In genomic region chr2:219560893-219561178, GRCh38 we compare ENCODE assay signal across 17 cellular contexts. TPM values are rescaled to one million over a fixed set of nuclear protein-coding genes. Genes with fewer than 3 reads are reported as not detected.
A peak's percentile ranks its signal among the peaks of the same experiment; 100 is the strongest.
DNase-seq lines count a peak whose midpoint lies in the region; ATAC-seq, FAIRE-seq and TF ChIP-seq lines count a peak whose summit lies in the region.
"Had no signal": no experiment of that assay in that cellular context is flagged by ENCODE, and none has a peak within 500 bp of the region (broad histone marks: within the 10 kb centered on the region; RNA-seq: fewer than 3 reads in every experiment).

No MANE protein-coding gene starts in this region.

- FAIRE-seq in K562 (lab: Jason Lieb, UNC): no peak

- H3K27ac Mint-ChIP-seq in Caco-2 (ENCODE audit: unreplicated experiment): peak overlapping the region; percentile 64

- no peak for TF ChIP-seq RAD21 in K562 (CRISPR knock-in tag; conservative IDR thresholded peaks at IDR 0.05 in 1 of 2, IDR thresholded peaks at IDR 0.05 in 1 of 2)

- H3K4me3 ChIP-seq in Caco-2 (ENCODE audit: low read depth, low read length) (no peak overlapping the region), K562 (no peak overlapping the region), mesendoderm (ENCODE audit: low read length) (no peak overlapping the region), smooth muscle cell (no peak overlapping the region)
- H3K4me3 ChIP-seq: Peyer's patch had no signal

- H3K56ac ChIP-seq in mesendoderm (ENCODE audit: low read length): peak overlapping the region; percentile 66

- no peaks in the 10 kb centered on the region for H3K79me1 ChIP-seq in mesendoderm (ENCODE audit: low read length)

- H3K9me3 Mint-ChIP-seq in Caco-2 (ENCODE audit: unreplicated experiment): no peaks in the 10 kb centered on the region

- peaks cover 25% of the 10 kb centered on the region for H3K4me1 ChIP-seq in Caco-2
- H3K4me1 ChIP-seq in K562 (replicated peaks in 1 of 2; ENCODE audit: control insufficient read depth in 2 of 2, insufficient read depth in 2 of 2, low read length in 2 of 2): peaks cover 2 to 44% of the 10 kb centered on the region in 2 experiments; a peak in 3 of 5 replicates
- H3K4me1 ChIP-seq in mesendoderm (ENCODE audit: control insufficient read depth, low read depth, low read length): peaks cover 12% of the 10 kb centered on the region
- no peaks in the 10 kb centered on the region for H3K4me1 ChIP-seq in smooth muscle cell (ENCODE audit: low read depth)
- H3K4me1 ChIP-seq: Peyer's patch had no signal

- no peaks in the 10 kb centered on the region for H3F3A ChIP-seq in smooth muscle cell (ENCODE audit: low read depth)

- no peaks in the 10 kb centered on the region for H3K9me3 ChIP-seq in Caco-2
- H3K9me3 ChIP-seq in K562 (replicated peaks; ENCODE audit: control insufficient read depth, insufficient read depth, low read depth, low read length): no peaks in the 10 kb centered on the region
- no peaks in the 10 kb centered on the region for H3K9me3 ChIP-seq in smooth muscle cell (replicated peaks; ENCODE audit: low read depth)
- H3K9me3 ChIP-seq: Peyer's patch had no signal

- no peak for TF ChIP-seq EP300 in K562 (IDR thresholded peaks at IDR 0.05; ENCODE audit: low read length)

- no peak overlapping the region for H3K18ac ChIP-seq in mesendoderm (ENCODE audit: low read length)

- peaks cover 15% of the 10 kb centered on the region for H3K4me1 Mint-ChIP-seq in Caco-2 (ENCODE audit: low read depth, unreplicated experiment)

- WGBS in K562 (ENCODE audit: insufficient coverage, low coverage, missing lambda C conversion rate): 40% methylated on average over 3 of the region's 3 CpGs
- no CpG with 5 or more reads among the region's 3 CpGs for WGBS in mesendoderm (ENCODE audit: extremely low coverage, insufficient coverage, low lambda C conversion rate)
- WGBS in smooth muscle cell (ENCODE audit: low lambda C conversion rate): 96% methylated on average over 3 of the region's 3 CpGs

- TF ChIP-seq CTCF in Caco-2 (IDR thresholded peaks at IDR 0.05; ENCODE audit: insufficient read depth in 1 of 2, low read depth in 1 of 2, low read length in 1 of 2, severe bottlenecking in 1 of 2, unreplicated experiment in 1 of 2) (no peak), K562 (IDR thresholded peaks at IDR 0.05 in 2 of 3, conservative IDR thresholded peaks at IDR 0.05 in 1 of 3; ENCODE audit: insufficient read depth in 2 of 3, low read depth in 1 of 3, low read length in 3 of 3) (no peak), smooth muscle cell (IDR thresholded peaks at IDR 0.05; ENCODE audit: borderline replicate concordance, insufficient read depth, poor library complexity, severe bottlenecking) (no peak)

- TF ChIP-seq POLR2A in K562 (conservative IDR thresholded peaks at IDR 0.05): no peak

- no peak overlapping the region for H3K4ac ChIP-seq in mesendoderm (ENCODE audit: low read depth, low read length)

- H3K27ac ChIP-seq in K562 (ENCODE audit: extremely low read depth, low read depth, low read length) (no peak overlapping the region), mesendoderm (ENCODE audit: low read depth, low read length) (peak overlapping the region; percentile 53), smooth muscle cell (ENCODE audit: low read depth) (no peak overlapping the region)
- H3K27ac ChIP-seq: HL-60, Peyer's patch had no signal

- no peak overlapping the region for H3K4me3 Mint-ChIP-seq in Caco-2 (ENCODE audit: unreplicated experiment)

- intact Hi-C loops in Caco-2 (cut with micrococcal nuclease; ENCODE audit: unreplicated experiment) (loop anchor here (5.0 kb wide), 1 partner anchor 36 kb away; the partner anchor contains the start of gene STK11IP), K562 (cut with micrococcal nuclease) (loop anchor here (5.0 kb wide), 1 partner anchor 36 kb away; the partner anchor contains the start of gene STK11IP)

- no TSS peak for BruUV-seq in Caco-2 (replicated peaks; lab: Mats Ljungman, UMichigan)
- BruUV-seq in K562 (replicated peaks; lab: Mats Ljungman, UMichigan): no TSS peak

- H3K9ac ChIP-seq in K562 (ENCODE audit: insufficient read depth in 1 of 2, low read depth in 2 of 2, low read length in 2 of 2): no peak overlapping the region
- peak overlapping the region; percentile 12 for H3K9ac ChIP-seq in mesendoderm (ENCODE audit: low read length)
- H3K9ac ChIP-seq in smooth muscle cell (ENCODE audit: low read depth): no peak overlapping the region

- H4K8ac ChIP-seq in mesendoderm (ENCODE audit: low read depth, low read length): no peak overlapping the region

- H2AK5ac ChIP-seq in mesendoderm (ENCODE audit: low read length): no peak overlapping the region

- no peak overlapping the region for H2BK15ac ChIP-seq in mesendoderm (replicated peaks; ENCODE audit: low read depth)

- H2BK5ac ChIP-seq in mesendoderm (ENCODE audit: low read length): no peak overlapping the region

- H3K27me3 Mint-ChIP-seq in Caco-2 (ENCODE audit: insufficient read depth, unreplicated experiment): no peaks in the 10 kb centered on the region

- H4K20me1 ChIP-seq in K562 (replicated peaks; ENCODE audit: control insufficient read depth, insufficient read depth, low read length) (no peaks in the 10 kb centered on the region), smooth muscle cell (ENCODE audit: low read depth) (no peaks in the 10 kb centered on the region)

- in situ Hi-C loops in K562 (cut with MboI): no loop called here

- H3K36me3 Mint-ChIP-seq in Caco-2 (ENCODE audit: insufficient read depth, unreplicated experiment): peaks cover 13% of the 10 kb centered on the region

- POLR2A ChIA-PET in Caco-2 (lab: Charles Lee): interaction anchor here (0.9 to 1.5 kb wide), 3 partner anchors 8 to 37 kb away, joined by 3 to 6 read pairs (median 3); partner anchors contain the start of genes OBSL1 and STK11IP
- POLR2A ChIA-PET in K562 (lab: Yijun Ruan, JAX): interaction anchor here (0.6 to 3.6 kb wide), 2 partner anchors 9 to 189 kb away, joined by 3 to 16 read pairs; no protein-coding TSS in a partner anchor

- no peak overlapping the region for H4K5ac ChIP-seq in mesendoderm (ENCODE audit: low read length)

- no peak overlapping the region for H2AFZ ChIP-seq in K562 (ENCODE audit: low read depth, low read length)
- H2AFZ ChIP-seq in smooth muscle cell (ENCODE audit: low read depth): no peak overlapping the region

- H3K4me2 ChIP-seq in K562 (ENCODE audit: insufficient read depth, low read length) (no peak overlapping the region), mesendoderm (ENCODE audit: low read length) (no peak overlapping the region), smooth muscle cell (no peak overlapping the region)

- H3K23ac ChIP-seq in mesendoderm (ENCODE audit: low read length): peak overlapping the region; percentile 12

- H3K79me2 ChIP-seq in K562 (ENCODE audit: control insufficient read depth, insufficient read depth, low read length): no peaks in the 10 kb centered on the region
- no peaks in the 10 kb centered on the region for H3K79me2 ChIP-seq in mesendoderm (ENCODE audit: control insufficient read depth, insufficient read depth, low read length)
- no peaks in the 10 kb centered on the region for H3K79me2 ChIP-seq in smooth muscle cell (ENCODE audit: low read depth)

- no peaks in the 10 kb centered on the region for H3K9me1 ChIP-seq in K562 (ENCODE audit: control insufficient read depth, insufficient read depth, low read length)

- ATAC-seq in HG03432 (IDR thresholded peaks at IDR 0.05; ENCODE audit: unreplicated experiment) (peak; percentile 5), K562 (peak; percentile 8), HG03175 (IDR thresholded peaks at IDR 0.05; ENCODE audit: unreplicated experiment) (no peak)

- CTCF ChIA-PET in Caco-2 (lab: Charles Lee) (interaction anchor here (1.4 to 3.4 kb wide), 7 partner anchors 8 to 129 kb away, joined by 3 to 19 read pairs (median 8); partner anchors contain the start of genes CHPF, OBSL1 and TMEM198), K562 (lab: Yijun Ruan, JAX; ENCODE audit: low intra/inter-chr PET ratio) (no interaction called here)

- H2BK120ac ChIP-seq in mesendoderm (ENCODE audit: low read depth, low read length): no peak overlapping the region

- no peaks in the 10 kb centered on the region; the same call in 1 of the 2 replicates for H3K27me3 ChIP-seq in Caco-2 (replicated peaks; ENCODE audit: control insufficient read depth, insufficient read depth, low read length)
- H3K27me3 ChIP-seq in K562 (ENCODE audit: control insufficient read depth in 2 of 2, insufficient read depth in 2 of 2, low read length in 2 of 2): peaks cover 0 to 8% of the 10 kb centered on the region in 2 experiments; a peak in 3 of 5 replicates
- H3K27me3 ChIP-seq in mesendoderm (ENCODE audit: insufficient read depth, low read length, poor library complexity): no peaks in the 10 kb centered on the region
- H3K27me3 ChIP-seq in smooth muscle cell (ENCODE audit: low read depth): no peaks in the 10 kb centered on the region
- H3K27me3 ChIP-seq: Peyer's patch had no signal

- DNase-seq in Caco-2: no peak
- no peak for DNase-seq in K562 (ENCODE audit: extremely low read depth in 1 of 4, low spot score in 3 of 4)
- DNase-seq in mesendoderm: no peak
- no peak for DNase-seq in NCI-H2227 (lab: John Stamatoyannopoulos, UW; ENCODE audit: unreplicated experiment)
- DNase-seq in NCI-H187 (lab: John Stamatoyannopoulos, UW): no peak
- no peak for DNase-seq in smooth muscle cell (lab: John Stamatoyannopoulos, UW; ENCODE audit: unreplicated experiment)
- DNase-seq: C1 segment of cervical spinal cord, HCEC 1CT, KG1, NCI-H1436 treated with DMSO at 0.1 percent for 48 hours, NCI-H2081, NCI-H524 had no signal

- H3K36me3 ChIP-seq in Caco-2 (ENCODE audit: control insufficient read depth, insufficient read depth, low read length) (no peaks in the 10 kb centered on the region), K562 (ENCODE audit: control insufficient read depth, insufficient read depth, low read length) (no peaks in the 10 kb centered on the region), mesendoderm (ENCODE audit: control insufficient read depth, insufficient read depth, low read length) (no peaks in the 10 kb centered on the region), smooth muscle cell (ENCODE audit: low read depth) (no peaks in the 10 kb centered on the region)
- H3K36me3 ChIP-seq: Peyer's patch had no signal

RNA-seq across cellular contexts. Expression of gene OBSL1, which starts 10.5 kb away (rescaled TPM):
- total RNA-seq in Caco-2 (2022): 56.2 and 57.6 TPM in 2 replicates
- total RNA-seq in K562 (2011; cell fraction: chromatin; rRNA removed; ENCODE audit: low replicate concordance): 21.4 and 68.9 TPM in 2 replicates
- total RNA-seq in K562 (2011; cell fraction: nucleolus; rRNA removed): 49.9 and 55.4 TPM in 2 replicates
- total RNA-seq in K562 (2011; cell fraction: nucleoplasm; rRNA removed): 22.7 and 27.9 TPM in 2 replicates
- total RNA-seq in K562 (2014; rRNA removed): 14.9 and 19.2 TPM in 2 replicates
- 2.5 and 3.0 TPM in 2 replicates for total RNA-seq in K562 (2014; rRNA removed; fragmentation: Illumina TruSeq; extraction: Trizol)
- 8.6 and 9.6 TPM in 2 replicates for total RNA-seq in K562 (2015; rRNA removed; fragmentation: Illumina TruSeq; extraction: Trizol)
- total RNA-seq in K562 (2021): 24.5 and 26.6 TPM in 2 replicates
- 10.2 and 14.7 TPM in 2 replicates for polyA plus RNA-seq in K562 (2011; rRNA removed)
- polyA plus RNA-seq in K562 (2011; cell fraction: cytosol; rRNA removed): 9.2 and 21.4 TPM in 2 replicates
- 91.1 and 133 TPM in 2 replicates for polyA plus RNA-seq in K562 (2011; cell fraction: nucleus; rRNA removed)
- 27.0 and 40.4 TPM in 2 replicates for polyA plus RNA-seq in K562 (2012)
- polyA plus RNA-seq in K562 (2014; fragmentation: Illumina TruSeq; extraction: Trizol): 6.8 and 12.6 TPM in 2 replicates
- 1 to 10 TPM; 1.2 to 1.9 TPM for polyA plus RNA-seq in K562 (2014; fragmentation: Nextera tagmentation; extraction: Ambion mirVana)
- polyA plus RNA-seq in K562 (2014; rRNA removed): 19.3 and 19.8 TPM in 2 replicates
- 6.2 and 8.2 TPM in 2 replicates for polyA minus RNA-seq in K562 (2011; rRNA and poly(A)+ RNA removed)
- 14.2 and 18.7 TPM in 2 replicates for polyA minus RNA-seq in K562 (2011; cell fraction: cytosol; rRNA and poly(A)+ RNA removed)
- 17.0 and 18.6 TPM in 2 replicates for polyA minus RNA-seq in K562 (2011; cell fraction: nucleus; rRNA and poly(A)+ RNA removed)
- polyA plus RNA-seq in mesendoderm (2013, experiment 1 of 2): 51.2 TPM
- 51.9 TPM for polyA plus RNA-seq in mesendoderm (2013, experiment 2 of 2)
- total RNA-seq in smooth muscle cell: 47.1 and 71.9 TPM in 2 replicates
- 51.1 and 67.9 TPM in 2 replicates for polyA plus RNA-seq in smooth muscle cell

RNA-seq across cellular contexts. Expression of gene INHA, which starts 11.3 kb away (rescaled TPM):
- total RNA-seq in Caco-2 (2022) (1.5 TPM in 2 replicates), K562 (2014; rRNA removed) (1.1 and 1.3 TPM in 2 replicates), K562 (2014; rRNA removed; fragmentation: Illumina TruSeq; extraction: Trizol) (0.11 and 0.13 TPM in 2 replicates), K562 (2015; rRNA removed; fragmentation: Illumina TruSeq; extraction: Trizol) (0.40 and 0.41 TPM in 2 replicates), K562 (2021) (0.51 and 0.71 TPM in 2 replicates), smooth muscle cell (2.4 and 4.0 TPM in 2 replicates)
- 0.56 and 0.93 TPM in 2 replicates for total RNA-seq in K562 (2011; cell fraction: chromatin; rRNA removed; ENCODE audit: low replicate concordance)
- 0.79 and 1.0 TPM in 2 replicates for total RNA-seq in K562 (2011; cell fraction: nucleolus; rRNA removed)
- 0.84 and 1.1 TPM in 2 replicates for total RNA-seq in K562 (2011; cell fraction: nucleoplasm; rRNA removed)
- polyA plus RNA-seq in K562 (2011; rRNA removed) (0.61 and 0.72 TPM in 2 replicates), K562 (2014; fragmentation: Illumina TruSeq; extraction: Trizol) (0.36 and 0.61 TPM in 2 replicates), K562 (2014; fragmentation: Nextera tagmentation; extraction: Ambion mirVana) (under 1 TPM; 0.07 TPM), K562 (2014; rRNA removed) (0.90 and 1.9 TPM in 2 replicates), smooth muscle cell (4.3 and 16.7 TPM in 2 replicates)
- 1.0 and 3.8 TPM in 2 replicates for polyA plus RNA-seq in K562 (2011; cell fraction: cytosol; rRNA removed)
- 3.8 and 4.3 TPM in 2 replicates for polyA plus RNA-seq in K562 (2011; cell fraction: nucleus; rRNA removed)
- polyA plus RNA-seq in K562 (2012): 0.68 and 1.8 TPM in 2 replicates
- 0.14 and 0.15 TPM in 2 replicates for polyA minus RNA-seq in K562 (2011; rRNA and poly(A)+ RNA removed)
- not detected in 2 replicates for polyA minus RNA-seq in K562 (2011; cell fraction: cytosol; rRNA and poly(A)+ RNA removed)
- polyA minus RNA-seq in K562 (2011; cell fraction: nucleus; rRNA and poly(A)+ RNA removed): 0.33 and 0.40 TPM in 2 replicates
- 0.84 TPM for polyA plus RNA-seq in mesendoderm (2013, experiment 1 of 2)
- polyA plus RNA-seq in mesendoderm (2013, experiment 2 of 2): 0.85 TPM
- total RNA-seq: A673, Peyer's patch had no signal

RNA-seq across cellular contexts. Expression of gene TMEM198, which starts 17.0 kb away (rescaled TPM):
- total RNA-seq in Caco-2 (2022): 8.5 and 9.1 TPM in 2 replicates
- 1.3 and 5.0 TPM in 2 replicates for total RNA-seq in K562 (2011; cell fraction: chromatin; rRNA removed; ENCODE audit: low replicate concordance)
- total RNA-seq in K562 (2011; cell fraction: nucleolus; rRNA removed): 4.3 and 6.5 TPM in 2 replicates
- total RNA-seq in K562 (2011; cell fraction: nucleoplasm; rRNA removed): 3.1 and 3.4 TPM in 2 replicates
- 1.1 and 2.5 TPM in 2 replicates for total RNA-seq in K562 (2014; rRNA removed)
- 0.38 and 0.47 TPM in 2 replicates for total RNA-seq in K562 (2014; rRNA removed; fragmentation: Illumina TruSeq; extraction: Trizol)
- 0.98 and 1.1 TPM in 2 replicates for total RNA-seq in K562 (2015; rRNA removed; fragmentation: Illumina TruSeq; extraction: Trizol)
- total RNA-seq in K562 (2021): 2.4 and 3.8 TPM in 2 replicates
- 1.1 and 2.2 TPM in 2 replicates for polyA plus RNA-seq in K562 (2011; rRNA removed)
- 2.6 and 3.9 TPM in 2 replicates for polyA plus RNA-seq in K562 (2011; cell fraction: cytosol; rRNA removed)
- 19.4 and 26.1 TPM in 2 replicates for polyA plus RNA-seq in K562 (2011; cell fraction: nucleus; rRNA removed)
- polyA plus RNA-seq in K562 (2012): 2.1 and 3.5 TPM in 2 replicates
- polyA plus RNA-seq in K562 (2014; fragmentation: Illumina TruSeq; extraction: Trizol): 1.0 and 1.3 TPM in 2 replicates
- polyA plus RNA-seq in K562 (2014; fragmentation: Nextera tagmentation; extraction: Ambion mirVana): under 1 TPM; 0.03 TPM
- polyA plus RNA-seq in K562 (2014; rRNA removed): 2.5 and 2.7 TPM in 2 replicates
- 0.36 and 0.81 TPM in 2 replicates for polyA minus RNA-seq in K562 (2011; rRNA and poly(A)+ RNA removed)
- 0.95 and 1.0 TPM in 2 replicates for polyA minus RNA-seq in K562 (2011; cell fraction: cytosol; rRNA and poly(A)+ RNA removed)
- 1.5 and 1.7 TPM in 2 replicates for polyA minus RNA-seq in K562 (2011; cell fraction: nucleus; rRNA and poly(A)+ RNA removed)
- polyA plus RNA-seq in mesendoderm (2013, experiment 1 of 2): 3.7 TPM
- 3.7 TPM for polyA plus RNA-seq in mesendoderm (2013, experiment 2 of 2)
- total RNA-seq in smooth muscle cell: 3.3 and 6.9 TPM in 2 replicates
- 3.3 and 8.5 TPM in 2 replicates for polyA plus RNA-seq in smooth muscle cell

RNA-seq across cellular contexts. Expression of gene CHPF, which starts 17.2 kb away (rescaled TPM):
- 26.4 and 27.3 TPM in 2 replicates for total RNA-seq in Caco-2 (2022)
- 9.1 and 46.2 TPM in 2 replicates for total RNA-seq in K562 (2011; cell fraction: chromatin; rRNA removed; ENCODE audit: low replicate concordance)
- 74.1 and 96.4 TPM in 2 replicates for total RNA-seq in K562 (2011; cell fraction: nucleolus; rRNA removed)
- 36.0 and 36.5 TPM in 2 replicates for total RNA-seq in K562 (2011; cell fraction: nucleoplasm; rRNA removed)
- 57.2 and 67.6 TPM in 2 replicates for total RNA-seq in K562 (2014; rRNA removed)
- total RNA-seq in K562 (2014; rRNA removed; fragmentation: Illumina TruSeq; extraction: Trizol): 1.5 and 2.0 TPM in 2 replicates
- 7.9 and 9.0 TPM in 2 replicates for total RNA-seq in K562 (2015; rRNA removed; fragmentation: Illumina TruSeq; extraction: Trizol)
- total RNA-seq in K562 (2021): 40.1 and 41.1 TPM in 2 replicates
- 9.9 and 14.8 TPM in 2 replicates for polyA plus RNA-seq in K562 (2011; rRNA removed)
- 22.8 and 80.8 TPM in 2 replicates for polyA plus RNA-seq in K562 (2011; cell fraction: cytosol; rRNA removed)
- polyA plus RNA-seq in K562 (2011; cell fraction: nucleus; rRNA removed): 25.6 and 44.2 TPM in 2 replicates
- polyA plus RNA-seq in K562 (2012): 22.4 and 47.7 TPM in 2 replicates
- polyA plus RNA-seq in K562 (2014; fragmentation: Illumina TruSeq; extraction: Trizol): 2.6 and 11.5 TPM in 2 replicates
- under 1 TPM; 0.15 to 0.35 TPM for polyA plus RNA-seq in K562 (2014; fragmentation: Nextera tagmentation; extraction: Ambion mirVana)
- 31.8 and 32.1 TPM in 2 replicates for polyA plus RNA-seq in K562 (2014; rRNA removed)
- polyA minus RNA-seq in K562 (2011; rRNA and poly(A)+ RNA removed): 3.4 and 5.3 TPM in 2 replicates
- 25.0 and 30.2 TPM in 2 replicates for polyA minus RNA-seq in K562 (2011; cell fraction: cytosol; rRNA and poly(A)+ RNA removed)
- polyA minus RNA-seq in K562 (2011; cell fraction: nucleus; rRNA and poly(A)+ RNA removed): 24.2 and 27.0 TPM in 2 replicates
- polyA plus RNA-seq in mesendoderm (2013, experiment 1 of 2): 50.4 TPM
- polyA plus RNA-seq in mesendoderm (2013, experiment 2 of 2): 50.4 TPM
- 141 and 156 TPM in 2 replicates for total RNA-seq in smooth muscle cell
- 319 and 344 TPM in 2 replicates for polyA plus RNA-seq in smooth muscle cell

RNA-seq across cellular contexts. Expression of gene STK11IP, which starts 36.8 kb away (rescaled TPM):
- 21.7 and 24.3 TPM in 2 replicates for total RNA-seq in Caco-2 (2022)
- 27.6 and 95.1 TPM in 2 replicates for total RNA-seq in K562 (2011; cell fraction: chromatin; rRNA removed; ENCODE audit: low replicate concordance)
- 56.0 and 75.7 TPM in 2 replicates for total RNA-seq in K562 (2011; cell fraction: nucleolus; rRNA removed)
- 40.2 and 44.7 TPM in 2 replicates for total RNA-seq in K562 (2011; cell fraction: nucleoplasm; rRNA removed)
- 8.5 and 10.3 TPM in 2 replicates for total RNA-seq in K562 (2014; rRNA removed)
- total RNA-seq in K562 (2014; rRNA removed; fragmentation: Illumina TruSeq; extraction: Trizol): 3.3 TPM in 2 replicates
- total RNA-seq in K562 (2015; rRNA removed; fragmentation: Illumina TruSeq; extraction: Trizol): 5.6 and 6.5 TPM in 2 replicates
- 20.6 and 21.7 TPM in 2 replicates for total RNA-seq in K562 (2021)
- polyA plus RNA-seq in K562 (2011; rRNA removed): 4.7 and 14.4 TPM in 2 replicates
- polyA plus RNA-seq in K562 (2011; cell fraction: cytosol; rRNA removed): 5.6 and 6.8 TPM in 2 replicates
- 89.3 and 106 TPM in 2 replicates for polyA plus RNA-seq in K562 (2011; cell fraction: nucleus; rRNA removed)
- polyA plus RNA-seq in K562 (2012): 14.2 TPM in 2 replicates
- polyA plus RNA-seq in K562 (2014; fragmentation: Illumina TruSeq; extraction: Trizol): 7.3 and 10.6 TPM in 2 replicates
- polyA plus RNA-seq in K562 (2014; fragmentation: Nextera tagmentation; extraction: Ambion mirVana): under 1 TPM; 0.52 to 0.89 TPM
- polyA plus RNA-seq in K562 (2014; rRNA removed): 9.0 and 12.6 TPM in 2 replicates
- 5.2 and 5.4 TPM in 2 replicates for polyA minus RNA-seq in K562 (2011; rRNA and poly(A)+ RNA removed)
- polyA minus RNA-seq in K562 (2011; cell fraction: cytosol; rRNA and poly(A)+ RNA removed): 9.6 and 10.6 TPM in 2 replicates
- polyA minus RNA-seq in K562 (2011; cell fraction: nucleus; rRNA and poly(A)+ RNA removed): 27.2 and 31.0 TPM in 2 replicates
- polyA plus RNA-seq in mesendoderm (2013, experiment 1 of 2): 14.4 TPM
- polyA plus RNA-seq in mesendoderm (2013, experiment 2 of 2): 12.7 TPM
- total RNA-seq in smooth muscle cell: 5.7 and 10.2 TPM in 2 replicates
- polyA plus RNA-seq in smooth muscle cell: 13.6 and 22.5 TPM in 2 replicates
